Comparison of ENCODE assay signal across 25 cellular contexts in the genomic region with DNA sequence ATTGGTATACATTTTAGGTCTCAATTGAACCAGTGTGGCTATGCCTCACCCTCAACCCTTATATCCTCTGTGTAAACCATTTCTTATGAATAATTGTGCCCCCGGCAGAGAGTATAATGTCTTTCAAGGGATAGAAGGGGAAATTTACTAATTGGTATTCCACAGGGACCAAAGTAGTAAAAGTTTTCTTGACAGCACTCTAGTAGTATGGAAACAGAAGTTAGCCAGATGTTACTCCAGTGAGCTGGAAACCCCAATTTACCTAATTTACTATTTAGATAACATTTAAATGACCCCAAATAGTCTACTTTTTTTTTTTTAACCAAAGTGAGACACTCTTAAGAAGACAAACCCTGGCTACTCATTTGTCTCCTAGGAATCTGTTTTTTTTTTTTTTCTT. TPM values are rescaled to one million over a fixed set of nuclear protein-coding genes. Genes with fewer than 3 reads are reported as not detected.
"Had no signal": no experiment of that assay in that cellular context is flagged by ENCODE, and none has a peak within 500 bp of the region (broad histone marks: within the 10 kb centered on the region; RNA-seq: fewer than 3 reads in every experiment).

No MANE protein-coding gene starts in this region.

- H3K27me3 ChIP-seq: ascending aorta, brain microvascular endothelial cell, dorsolateral prefrontal cortex, esophagus muscularis mucosa, right lobe of liver, upper lobe of left lung had no signal

- DNase-seq: activated CD4-positive, alpha-beta T cell treated with anti-CD3 and anti-CD28 coated beads, Interleukin-2, amount 50 U/mL, for 48 hours; activated gamma-delta T cell; activated naive CD4-positive, alpha-beta T cell treated with anti-CD3 and anti-CD28 coated beads, Interleukin-2, amount 50 U/mL, for 16 hours; brain microvascular endothelial cell; caudate nucleus; dorsolateral prefrontal cortex; effector memory CD8-positive, alpha-beta T cell; hypothalamus; left ventricle myocardium superior; mammary epithelial cell; midbrain; nephron progenitor cell; occipital lobe; right lobe of liver; SK-N-SH; stimulated activated CD4-positive, alpha-beta T cell treated with anti-CD3 and anti-CD28 coated beads, Interleukin-2, amount 100 ng/mL, for 24 hours; stimulated activated naive CD4-positive, alpha-beta T cell; T-cell; upper lobe of left lung had no signal

- H3K4me1 ChIP-seq: ascending aorta, esophagus muscularis mucosa, right lobe of liver had no signal

- H3K4me3 Mint-ChIP-seq: activated T-helper 1 cell treated with anti-CD3 and anti-CD28 coated beads, Interleukin-12 subunit alpha, Interleukin-12 subunit beta, Interleukin-2, Interleukin-4 antibody, amounts not matched to agents 30 ng/mL and 10 ng/mL and 1 ng/mL, durations not matched to agents 14 hours and 24 hours and 36 hours; effector memory CD8-positive, alpha-beta T cell; nephron progenitor cell; T-cell had no signal

- H3K36me3 Mint-ChIP-seq: T-cell had no signal

- H3K27ac Mint-ChIP-seq: activated T-helper 1 cell treated with anti-CD3 and anti-CD28 coated beads, Interleukin-12 subunit alpha, Interleukin-12 subunit beta, Interleukin-2, Interleukin-4 antibody, amounts not matched to agents 30 ng/mL and 10 ng/mL and 1 ng/mL, durations not matched to agents 14 hours and 24 hours and 36 hours; nephron progenitor cell; T-cell had no signal

- H3K4me3 ChIP-seq: ascending aorta, dorsolateral prefrontal cortex, esophagus muscularis mucosa, right lobe of liver, skin epidermis, thoracic aorta, upper lobe of left lung had no signal

- H3K4me1 Mint-ChIP-seq: nephron progenitor cell had no signal

- H3K9me3 ChIP-seq: ascending aorta, esophagus muscularis mucosa, right lobe of liver, SK-N-SH, thoracic aorta, upper lobe of left lung had no signal

- H3K36me3 ChIP-seq: ascending aorta, brain microvascular endothelial cell, esophagus muscularis mucosa, right lobe of liver, thoracic aorta, upper lobe of left lung had no signal

- H3K9me3 Mint-ChIP-seq: effector memory CD8-positive, alpha-beta T cell; nephron progenitor cell; T-cell had no signal

- H3K27me3 Mint-ChIP-seq: effector memory CD8-positive, alpha-beta T cell; T-cell had no signal

- ATAC-seq: effector memory CD8-positive, alpha-beta T cell; left ventricle myocardium superior; right lobe of liver; T-cell had no signal

- H3K27ac ChIP-seq: ascending aorta, brain microvascular endothelial cell, esophagus muscularis mucosa, right lobe of liver, thoracic aorta, upper lobe of left lung had no signal

RNA-seq across cellular contexts. Expression of gene DTHD1, which starts 32.3 kb away (rescaled TPM):
- total RNA-seq: ascending aorta, endothelial cell of umbilical vein, mammary epithelial cell had no signal
- polyA plus RNA-seq: endothelial cell of umbilical vein, mammary epithelial cell, SK-N-SH had no signal
